24 cellular contexts compared by ENCODE assay signal in the genomic region with DNA sequence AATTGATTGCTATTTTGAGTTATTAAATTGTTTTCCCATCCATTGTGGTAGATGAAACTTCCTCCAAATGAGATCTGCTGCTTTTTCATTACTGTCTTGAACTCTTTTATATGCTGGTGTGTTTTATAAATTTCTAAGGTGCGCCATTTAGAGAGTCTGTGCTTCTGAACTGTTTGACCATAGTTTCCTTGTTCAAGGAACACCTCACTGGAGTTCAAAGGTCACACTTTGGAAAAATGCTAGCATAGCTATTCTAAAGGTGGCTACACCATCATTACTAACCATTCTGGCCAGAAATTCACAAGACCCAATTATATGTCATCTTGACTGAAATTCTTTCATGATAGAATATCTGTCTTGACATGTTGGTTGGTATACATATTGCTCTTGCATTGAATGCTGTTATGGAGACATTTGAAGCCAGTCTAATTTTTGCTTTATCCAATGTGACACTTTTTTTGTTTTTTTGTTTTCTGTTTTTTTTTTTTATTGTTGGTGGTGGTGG.
A peak's percentile ranks its signal among the peaks of the same experiment; 100 is the strongest.
DNase-seq lines count a peak whose midpoint lies in the region; ATAC-seq and TF ChIP-seq lines count a peak whose summit lies in the region.
"Had no signal": no experiment of that assay in that cellular context is flagged by ENCODE, and none has a peak within 500 bp of the region (broad histone marks: within the 10 kb centered on the region; RNA-seq: fewer than 3 reads in every experiment).

No MANE protein-coding gene starts in this region.

- H3K4me2 ChIP-seq in osteoblast (ENCODE audit: insufficient read depth, low read length) = no peak overlapping the region

- peak; percentile 22 for DNase-seq in DMS53 (lab: John Stamatoyannopoulos, UW)
- no peak for DNase-seq in DMS53 treated with DMSO at 0.1 percent for 48 hours (lab: John Stamatoyannopoulos, UW; ENCODE audit: unreplicated experiment)
- DNase-seq in epithelial cell of prostate (ENCODE audit: low read depth, low spot score) = no peak
- DNase-seq in osteoblast (ENCODE audit: insufficient read length, low spot score, missing footprints) = no peak
- DNase-seq in AML-193 (lab: John Stamatoyannopoulos, UW) = no peak
- no peak for DNase-seq in DMS 273 (lab: John Stamatoyannopoulos, UW; ENCODE audit: unreplicated experiment)
- DNase-seq: activated CD4-positive, alpha-beta T cell treated with anti-CD3 and anti-CD28 coated beads, Interleukin-2, amount 50 U/mL, for 48 hours; activated naive CD4-positive, alpha-beta T cell treated with anti-CD3 and anti-CD28 coated beads for 36 hours; amniotic stem cell; CD4-positive, CD25-positive, alpha-beta regulatory T cell; endodermal cell; hippocampal formation; naive B cell; NCI-H1105 treated with DMSO at 0.1 percent for 48 hours; NCI-H1930; NCI-H2227 treated with DMSO at 0.1 percent for 48 hours; NCI-H69; occipital lobe; SJCRH30 had no signal

- H3K4me3 ChIP-seq in osteoblast (ENCODE audit: insufficient read depth, low read length) = no peak overlapping the region
- H3K4me3 ChIP-seq: gastroesophageal sphincter, GM23338, SJCRH30 had no signal

- ATAC-seq in HG03175 (IDR thresholded peaks at IDR 0.05; ENCODE audit: unreplicated experiment) (no peak), GM19397 (IDR thresholded peaks at IDR 0.05; ENCODE audit: unreplicated experiment) (no peak)
- ATAC-seq: gastroesophageal sphincter had no signal

- H3K27me3 ChIP-seq in osteoblast (ENCODE audit: insufficient read depth, low read length) = no peaks in the 10 kb centered on the region
- H3K27me3 ChIP-seq: gastroesophageal sphincter, SJCRH30 had no signal

- no peaks in the 10 kb centered on the region for H3K36me3 ChIP-seq in osteoblast (ENCODE audit: insufficient read depth, low read length)
- H3K36me3 ChIP-seq: gastroesophageal sphincter, SJCRH30 had no signal

- no peak for TF ChIP-seq CTCF in osteoblast (IDR thresholded peaks at IDR 0.05; ENCODE audit: extremely low read depth, low read depth, low read length)

- H2AFZ ChIP-seq in osteoblast (ENCODE audit: low read length) = no peak overlapping the region
- H2AFZ ChIP-seq: GM23338 had no signal

- H3K9me3 ChIP-seq in osteoblast (ENCODE audit: low read depth, low read length) = no peaks in the 10 kb centered on the region
- H3K9me3 ChIP-seq: gastroesophageal sphincter, SJCRH30 had no signal

- no peaks in the 10 kb centered on the region for H3K79me2 ChIP-seq in osteoblast (ENCODE audit: insufficient read depth, low read length)

- peaks cover 62% of the 10 kb centered on the region for H3K4me1 ChIP-seq in osteoblast (ENCODE audit: insufficient read depth, low read length)

- H3K27ac ChIP-seq in epithelial cell of prostate (peak overlapping the region; percentile 38), osteoblast (ENCODE audit: low read depth, low read length) (peak overlapping the region; percentile 94)
- H3K27ac ChIP-seq: 22Rv1, SJCRH30 had no signal

- no peaks in the 10 kb centered on the region for H4K20me1 ChIP-seq in osteoblast (ENCODE audit: insufficient read depth, low read length)
